ENCODE assay signal across 8 cellular contexts in the genomic region with DNA sequence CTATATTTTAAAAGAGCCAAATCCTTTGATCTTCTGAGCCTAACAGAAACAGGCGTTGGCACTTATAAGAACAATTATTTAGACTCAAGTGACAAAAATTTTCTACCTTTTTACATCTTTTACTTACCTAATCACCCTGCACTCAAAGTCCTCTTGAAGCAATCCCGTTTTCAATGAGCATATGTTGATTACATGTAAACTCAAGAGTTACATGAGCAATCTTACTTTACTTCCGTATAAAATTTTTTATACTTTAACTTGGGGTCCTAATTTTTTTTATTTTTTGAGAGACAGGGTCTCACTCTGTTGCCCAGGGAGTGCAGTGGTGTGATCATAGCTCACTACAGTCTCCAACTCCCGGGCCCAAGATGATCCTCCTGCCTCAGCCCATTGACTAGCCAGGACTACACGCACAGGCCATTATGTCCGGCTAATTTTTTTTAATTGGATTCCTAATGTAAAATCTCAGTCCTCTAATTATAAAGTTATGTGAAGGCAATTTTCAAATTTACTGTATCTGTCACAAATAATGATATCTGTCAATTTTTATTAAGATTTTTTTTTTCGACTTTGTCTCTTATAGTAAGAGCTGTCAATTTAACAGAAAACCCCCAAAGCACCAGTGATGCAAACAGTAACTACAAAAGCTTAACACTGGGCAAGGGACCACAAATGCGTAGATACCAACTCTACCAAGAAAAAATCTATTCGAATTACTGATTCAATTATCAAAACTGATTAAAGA. TPM values are rescaled to one million over a fixed set of nuclear protein-coding genes. Genes with fewer than 3 reads are reported as not detected.
A peak's percentile ranks its signal among the peaks of the same experiment; 100 is the strongest.
DNase-seq lines count a peak whose midpoint lies in the region; ATAC-seq, FAIRE-seq and TF ChIP-seq lines count a peak whose summit lies in the region.

No MANE protein-coding gene starts in this region.

- peaks cover 71% of the 10 kb centered on the region for H3K79me2 ChIP-seq in HCT116 (ENCODE audit: insufficient read depth, low read length)

- no peaks in the 10 kb centered on the region for H3K9me2 ChIP-seq in HCT116 (ENCODE audit: insufficient read depth)

- no peak for TF ChIP-seq POLR2A in HCT116 (IDR thresholded peaks at IDR 0.05; ENCODE audit: borderline replicate concordance, extremely low read depth, insufficient read depth, insufficient read length)

- BruUV-seq in HCT116 (replicated peaks; lab: Mats Ljungman, UMichigan): no TSS peak

- peak overlapping the region; percentile 90 for H3K4me2 ChIP-seq in HCT116 (ENCODE audit: low read length)

- peaks cover 14 to 45% of the 10 kb centered on the region in 2 experiments for H3K4me1 ChIP-seq in HCT116 (ENCODE audit: control insufficient read depth in 1 of 2, insufficient read depth in 2 of 2, low read length in 2 of 2)
- peaks cover 22% of the 10 kb centered on the region for H3K4me1 ChIP-seq in foreskin keratinocyte
- H3K4me1 ChIP-seq in small intestine (ENCODE audit: control insufficient read depth in 2 of 2, insufficient read depth in 1 of 2, low read depth in 1 of 2, low read length in 1 of 2): peaks cover 4 to 16% of the 10 kb centered on the region in 2 donors

- ATAC-seq in HCT116 (no peak), foreskin keratinocyte (no peak), GM21360 (IDR thresholded peaks at IDR 0.05; ENCODE audit: unreplicated experiment) (no peak)

- intact Hi-C loops in HCT116 (cut with micrococcal nuclease): no loop called here

- H3K9ac ChIP-seq in HCT116 (ENCODE audit: low read length): peak overlapping the region; percentile 93

- H3K36me3 ChIP-seq in HCT116 (ENCODE audit: control insufficient read depth in 1 of 2, insufficient read depth in 2 of 2, low read length in 2 of 2): peaks cover 13 to 36% of the 10 kb centered on the region in 2 experiments; a peak in 2 of 4 replicates
- peaks cover 0 to 2% of the 10 kb centered on the region in 2 donors for H3K36me3 ChIP-seq in small intestine (ENCODE audit: control insufficient read depth in 2 of 2, insufficient read depth in 2 of 2, low read length in 2 of 2)

- DNase-seq in HCT116 (ENCODE audit: low read depth, low spot score) (no peak), foreskin keratinocyte (no peak), small intestine (peak; percentile 42), superior temporal gyrus (ENCODE audit: extremely low spot score) (no peak), NCI-H510A (lab: John Stamatoyannopoulos, UW) (no peak), NCI-H1092 treated with DMSO at 0.1 percent for 48 hours (lab: John Stamatoyannopoulos, UW) (no peak)

- H4K20me1 ChIP-seq in HCT116 (ENCODE audit: insufficient read depth): peaks cover 61% of the 10 kb centered on the region; the same call in 1 of the 2 replicates

- WGBS in small intestine, 3 donors: 6 to 9% (median 7%) methylated on average over 9 of the region's 9 CpGs

- H3K4me3 ChIP-seq in HCT116 (replicated peaks in 1 of 2; ENCODE audit: low read depth in 1 of 2, low read length in 2 of 2) (peak overlapping the region; percentile 80 to 99; a peak in 3 of 4 replicates), small intestine (ENCODE audit: low read depth in 1 of 2, low read length in 2 of 2) (peak overlapping the region in 1 of 2 donors; percentile 78)

- POLR2A ChIA-PET in HCT116 (lab: Charles Lee): interaction anchor here (0.7 kb wide), 1 partner anchor 9 kb away, joined by 4 read pairs; no protein-coding TSS in a partner anchor

- RAD21 ChIA-PET in HCT116 (lab: Charles Lee; ENCODE audit: low non-redundant PET in 1 of 2, low total read pairs in 2 of 2, uncharacterized antibody in 2 of 2, unreplicated experiment in 2 of 2): no interaction called here

- H3K27ac ChIP-seq in HCT116 (ENCODE audit: low read depth, low read length) (no peak overlapping the region), VCaP (peak overlapping the region; percentile 95), foreskin keratinocyte (peak overlapping the region; percentile 70), small intestine (ENCODE audit: low read depth in 1 of 2, low read length in 1 of 2) (peak overlapping the region; percentile 46 to 84)

- FAIRE-seq in small intestine (lab: Jason Lieb, UNC): no peak

- H3K27me3 ChIP-seq in HCT116 (ENCODE audit: insufficient read depth, low read length) (no peaks in the 10 kb centered on the region), foreskin keratinocyte (no peaks in the 10 kb centered on the region), small intestine (ENCODE audit: control insufficient read depth in 2 of 2, insufficient read depth in 2 of 2, low read length in 2 of 2) (no peaks in the 10 kb centered on the region)

- no peak for TF ChIP-seq RAD21 in HCT116 (IDR thresholded peaks at IDR 0.05; ENCODE audit: low read depth)

- TF ChIP-seq CTCF in HCT116 (IDR thresholded peaks at IDR 0.05 in 2 of 3, conservative IDR thresholded peaks at IDR 0.05 in 1 of 3; ENCODE audit: borderline replicate concordance in 1 of 3, insufficient read depth in 1 of 3, low read depth in 2 of 3, low read length in 2 of 3) (no peak), VCaP (conservative IDR thresholded peaks at IDR 0.05) (no peak), foreskin keratinocyte (conservative IDR thresholded peaks at IDR 0.05) (no peak)

- H3K9me3 ChIP-seq in HCT116 (ENCODE audit: control insufficient read depth in 1 of 2, insufficient read depth in 1 of 2, low read depth in 1 of 2, low read length in 2 of 2): no peaks in the 10 kb centered on the region
- no peaks in the 10 kb centered on the region for H3K9me3 ChIP-seq in small intestine (ENCODE audit: control insufficient read depth, low read depth)

- CTCF ChIA-PET in HCT116 (lab: Charles Lee): no interaction called here

- no peak overlapping the region for H2AFZ ChIP-seq in HCT116 (ENCODE audit: low read depth, low read length, poor library complexity, severe bottlenecking)

TF ChIP-seq in HCT116, 20 proteins besides CTCF, POLR2A, EP300 and RAD21 (continues in another document):
- no peak for TF ChIP-seq CEBPB (IDR thresholded peaks at IDR 0.05; ENCODE audit: low read depth)
- TF ChIP-seq CBX3 (IDR thresholded peaks at IDR 0.05; ENCODE audit: low read depth): no peak
- no peak for TF ChIP-seq ELF1 (IDR thresholded peaks at IDR 0.05; ENCODE audit: borderline replicate concordance, low read depth)
- TF ChIP-seq YY1 (IDR thresholded peaks at IDR 0.05; ENCODE audit: extremely low read depth, insufficient replicate concordance, low read depth, low read length): no peak
- TF ChIP-seq, protein P1, sequence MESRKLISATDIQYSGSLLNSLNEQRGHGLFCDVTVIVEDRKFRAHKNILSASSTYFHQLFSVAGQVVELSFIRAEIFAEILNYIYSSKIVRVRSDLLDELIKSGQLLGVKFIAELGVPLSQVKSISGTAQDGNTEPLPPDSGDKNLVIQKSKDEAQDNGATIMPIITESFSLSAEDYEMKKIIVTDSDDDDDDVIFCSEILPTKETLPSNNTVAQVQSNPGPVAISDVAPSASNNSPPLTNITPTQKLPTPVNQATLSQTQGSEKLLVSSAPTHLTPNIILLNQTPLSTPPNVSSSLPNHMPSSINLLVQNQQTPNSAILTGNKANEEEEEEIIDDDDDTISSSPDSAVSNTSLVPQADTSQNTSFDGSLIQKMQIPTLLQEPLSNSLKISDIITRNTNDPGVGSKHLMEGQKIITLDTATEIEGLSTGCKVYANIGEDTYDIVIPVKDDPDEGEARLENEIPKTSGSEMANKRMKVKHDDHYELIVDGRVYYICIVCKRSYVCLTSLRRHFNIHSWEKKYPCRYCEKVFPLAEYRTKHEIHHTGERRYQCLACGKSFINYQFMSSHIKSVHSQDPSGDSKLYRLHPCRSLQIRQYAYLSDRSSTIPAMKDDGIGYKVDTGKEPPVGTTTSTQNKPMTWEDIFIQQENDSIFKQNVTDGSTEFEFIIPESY (IDR thresholded peaks at IDR 0.05; ENCODE audit: extremely low read depth, insufficient replicate concordance, low read length): no peak
- no peak for TF ChIP-seq ZNF274 (IDR thresholded peaks at IDR 0.05; ENCODE audit: low read depth, low read length)
- TF ChIP-seq, protein P2, sequence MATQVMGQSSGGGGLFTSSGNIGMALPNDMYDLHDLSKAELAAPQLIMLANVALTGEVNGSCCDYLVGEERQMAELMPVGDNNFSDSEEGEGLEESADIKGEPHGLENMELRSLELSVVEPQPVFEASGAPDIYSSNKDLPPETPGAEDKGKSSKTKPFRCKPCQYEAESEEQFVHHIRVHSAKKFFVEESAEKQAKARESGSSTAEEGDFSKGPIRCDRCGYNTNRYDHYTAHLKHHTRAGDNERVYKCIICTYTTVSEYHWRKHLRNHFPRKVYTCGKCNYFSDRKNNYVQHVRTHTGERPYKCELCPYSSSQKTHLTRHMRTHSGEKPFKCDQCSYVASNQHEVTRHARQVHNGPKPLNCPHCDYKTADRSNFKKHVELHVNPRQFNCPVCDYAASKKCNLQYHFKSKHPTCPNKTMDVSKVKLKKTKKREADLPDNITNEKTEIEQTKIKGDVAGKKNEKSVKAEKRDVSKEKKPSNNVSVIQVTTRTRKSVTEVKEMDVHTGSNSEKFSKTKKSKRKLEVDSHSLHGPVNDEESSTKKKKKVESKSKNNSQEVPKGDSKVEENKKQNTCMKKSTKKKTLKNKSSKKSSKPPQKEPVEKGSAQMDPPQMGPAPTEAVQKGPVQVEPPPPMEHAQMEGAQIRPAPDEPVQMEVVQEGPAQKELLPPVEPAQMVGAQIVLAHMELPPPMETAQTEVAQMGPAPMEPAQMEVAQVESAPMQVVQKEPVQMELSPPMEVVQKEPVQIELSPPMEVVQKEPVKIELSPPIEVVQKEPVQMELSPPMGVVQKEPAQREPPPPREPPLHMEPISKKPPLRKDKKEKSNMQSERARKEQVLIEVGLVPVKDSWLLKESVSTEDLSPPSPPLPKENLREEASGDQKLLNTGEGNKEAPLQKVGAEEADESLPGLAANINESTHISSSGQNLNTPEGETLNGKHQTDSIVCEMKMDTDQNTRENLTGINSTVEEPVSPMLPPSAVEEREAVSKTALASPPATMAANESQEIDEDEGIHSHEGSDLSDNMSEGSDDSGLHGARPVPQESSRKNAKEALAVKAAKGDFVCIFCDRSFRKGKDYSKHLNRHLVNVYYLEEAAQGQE (IDR thresholded peaks at IDR 0.05; ENCODE audit: low read depth): no peak
- TF ChIP-seq EGR1 (IDR thresholded peaks at IDR 0.05; ENCODE audit: low read depth): no peak
- TF ChIP-seq EZH2phosphoT487 (IDR thresholded peaks at IDR 0.05; ENCODE audit: borderline replicate concordance): no peak
- no peak for TF ChIP-seq ZFX (IDR thresholded peaks at IDR 0.05)
- no peak; the same call in 1 of the 2 replicates for TF ChIP-seq SIN3A (IDR thresholded peaks at IDR 0.05; ENCODE audit: low read depth)
- TF ChIP-seq FOSL1 (IDR thresholded peaks at IDR 0.05; ENCODE audit: low read depth): no peak

RNA-seq across cellular contexts. Expression of a gene that starts 2.2 kb away (rescaled TPM):
- total RNA-seq in HCT116 (2021; ENCODE audit: unreplicated experiment) (405 TPM), foreskin keratinocyte (699 and 810 TPM in 2 replicates)
- polyA plus RNA-seq in HCT116 (2012): 237 and 308 TPM in 2 replicates
- polyA plus RNA-seq in foreskin keratinocyte (716 and 744 TPM in 2 replicates), small intestine (1,000 to 10,000 TPM in 1 of 3 donors, 100 to 1,000 TPM in 2; 814 to 1,236 (median 925) TPM)

RNA-seq across cellular contexts. Expression of a gene that starts 19.1 kb away (rescaled TPM):
- total RNA-seq in HCT116 (2021; ENCODE audit: unreplicated experiment): 10.6 TPM
- 8.5 and 9.6 TPM in 2 replicates for polyA plus RNA-seq in HCT116 (2012)
- total RNA-seq in foreskin keratinocyte: 0.07 TPM in 1 of 2 replicates, not detected in the other
- polyA plus RNA-seq in foreskin keratinocyte: not detected in 2 replicates
- under 1 TPM in 1 of 3 donors, not detected in 2; 0.06 TPM for polyA plus RNA-seq in small intestine

Comparison
In these comparisons a context has a peak if more than half of its experiments do, and no peak if none do; other contexts are left out.
1. RNA of a gene that starts 19.1 kb away (total RNA-seq): 10.6 TPM in HCT116 (single experiment); 0.07 TPM in foreskin keratinocyte; every median in the first group is over 10 times any median in the second.